In genomic region chr7:151003572-151003971, GRCh38 we compare ENCODE assay signal across 20 cellular contexts. TPM values are rescaled to one million over a fixed set of nuclear protein-coding genes. Genes with fewer than 3 reads are reported as not detected.
DNase-seq lines count a peak whose midpoint lies in the region; ATAC-seq and TF ChIP-seq lines count a peak whose summit lies in the region.
"Had no signal": no experiment of that assay in that cellular context is flagged by ENCODE, and none has a peak within 500 bp of the region (broad histone marks: within the 10 kb centered on the region; RNA-seq: fewer than 3 reads in every experiment).

No MANE protein-coding gene starts in this region.

- no peak for ATAC-seq in GM18867 (IDR thresholded peaks at IDR 0.05; ENCODE audit: unreplicated experiment)
- ATAC-seq: right cardiac atrium; stimulated activated effector memory CD8-positive, alpha-beta T cell treated with anti-CD3 and anti-CD28 coated beads, Interleukin-12 subunit alpha, Interleukin-12 subunit beta, amount 100 ng/mL, for 72 hours; T-cell had no signal

- no peak for TF ChIP-seq CTCF in nephron progenitor cell (IDR thresholded peaks at IDR 0.05)

- H3K36me3 Mint-ChIP-seq in nephron progenitor cell (ENCODE audit: low read depth), result no peaks in the 10 kb centered on the region
- H3K36me3 Mint-ChIP-seq: activated naive CD8-positive, alpha-beta T cell treated with anti-CD3 and anti-CD28 coated beads, Interleukin-2, amount 10 ng/mL, durations not matched to agents 7 days and 5 days; brain; T-cell had no signal

- DNase-seq in NCI-H2081 (lab: John Stamatoyannopoulos, UW), result peak; percentile 36 to 77
- no peak for DNase-seq in NCI-H2081 treated with DMSO at 0.1 percent for 48 hours (lab: John Stamatoyannopoulos, UW)
- peak; percentile 86 for DNase-seq in NCI-H2029 (lab: John Stamatoyannopoulos, UW)
- DNase-seq in astrocyte of the hippocampus (ENCODE audit: low read depth, low spot score), result peak; percentile 79
- no peak for DNase-seq in nephron progenitor cell
- DNase-seq in OCI-M1 (lab: John Stamatoyannopoulos, UW), result no peak
- DNase-seq in A172 (ENCODE audit: low spot score), result no peak
- DNase-seq: activated naive CD8-positive, alpha-beta T cell treated with anti-CD3 and anti-CD28 coated beads, Interleukin-2, amount 10 ng/mL, durations not matched to agents 7 days and 5 days; colonic mucosa; DMS79 treated with DMSO at 0.1 percent for 48 hours; foreskin melanocyte; NCI-H2227 treated with DMSO at 0.1 percent for 48 hours; stimulated activated CD4-positive, alpha-beta T cell treated with anti-CD3 and anti-CD28 coated beads, Interleukin-15, amount 100 ng/mL, for 24 hours; T-cell had no signal

- H3K4me3 Mint-ChIP-seq in nephron progenitor cell, result no peak overlapping the region
- H3K4me3 Mint-ChIP-seq: activated naive CD8-positive, alpha-beta T cell treated with anti-CD3 and anti-CD28 coated beads, Interleukin-2, amount 10 ng/mL, durations not matched to agents 7 days and 5 days; activated T-helper 1 cell treated with anti-CD3 and anti-CD28 coated beads, Interleukin-12 subunit alpha, Interleukin-12 subunit beta, Interleukin-2, Interleukin-4 antibody, amounts not matched to agents 30 ng/mL and 10 ng/mL and 1 ng/mL, durations not matched to agents 14 hours and 24 hours and 36 hours; stimulated activated effector memory CD8-positive, alpha-beta T cell treated with anti-CD3 and anti-CD28 coated beads, Interleukin-12 subunit alpha, Interleukin-12 subunit beta, amount 100 ng/mL, for 72 hours; T-cell had no signal

- peaks cover 9% of the 10 kb centered on the region for H3K27me3 Mint-ChIP-seq in nephron progenitor cell (ENCODE audit: low read depth, poor library complexity)
- H3K27me3 Mint-ChIP-seq: activated naive CD8-positive, alpha-beta T cell treated with anti-CD3 and anti-CD28 coated beads, Interleukin-2, amount 10 ng/mL, durations not matched to agents 7 days and 5 days; T-cell had no signal

- H3K27ac Mint-ChIP-seq in nephron progenitor cell, result peak overlapping the region; percentile 33
- H3K27ac Mint-ChIP-seq: activated naive CD8-positive, alpha-beta T cell treated with anti-CD3 and anti-CD28 coated beads, Interleukin-2, amount 10 ng/mL, durations not matched to agents 7 days and 5 days; activated T-helper 1 cell treated with anti-CD3 and anti-CD28 coated beads, Interleukin-12 subunit alpha, Interleukin-12 subunit beta, Interleukin-2, Interleukin-4 antibody, amounts not matched to agents 30 ng/mL and 10 ng/mL and 1 ng/mL, durations not matched to agents 14 hours and 24 hours and 36 hours; stimulated activated effector memory CD8-positive, alpha-beta T cell treated with anti-CD3 and anti-CD28 coated beads, Interleukin-12 subunit alpha, Interleukin-12 subunit beta, amount 100 ng/mL, for 72 hours; T-cell had no signal

- no peaks in the 10 kb centered on the region for H3K9me3 Mint-ChIP-seq in nephron progenitor cell
- H3K9me3 Mint-ChIP-seq: activated naive CD8-positive, alpha-beta T cell treated with anti-CD3 and anti-CD28 coated beads, Interleukin-2, amount 10 ng/mL, durations not matched to agents 7 days and 5 days; activated T-helper 1 cell treated with anti-CD3 and anti-CD28 coated beads, Interleukin-12 subunit alpha, Interleukin-12 subunit beta, Interleukin-2, Interleukin-4 antibody, amounts not matched to agents 30 ng/mL and 10 ng/mL and 1 ng/mL, durations not matched to agents 14 hours and 24 hours and 36 hours; stimulated activated effector memory CD8-positive, alpha-beta T cell treated with anti-CD3 and anti-CD28 coated beads, Interleukin-12 subunit alpha, Interleukin-12 subunit beta, amount 100 ng/mL, for 72 hours; T-cell had no signal

- H3K4me1 Mint-ChIP-seq in nephron progenitor cell, result peaks cover 30% of the 10 kb centered on the region

RNA-seq across cellular contexts. Expression of gene NOS3, which starts 12.8 kb away (rescaled TPM):
- 0.74 and 2.5 TPM in 2 replicates for total RNA-seq in A172 (2014; rRNA removed; shearing (Covaris generic))
- total RNA-seq: M059J had no signal

RNA-seq across cellular contexts. Expression of gene ATG9B, which starts 20.7 kb away (rescaled TPM):
- not detected in 2 replicates for total RNA-seq in A172 (2014; rRNA removed; shearing (Covaris generic))
- total RNA-seq: M059J had no signal

RNA-seq across cellular contexts. Expression of gene ABCB8, which starts 24.7 kb away (rescaled TPM):
- total RNA-seq in A172 (2014; rRNA removed; shearing (Covaris generic)), result 35.6 and 40.2 TPM in 2 replicates

RNA-seq across cellular contexts. Expression of gene KCNH2, which starts 25.5 kb away (rescaled TPM):
- 1.7 and 3.5 TPM in 2 replicates for total RNA-seq in A172 (2014; rRNA removed; shearing (Covaris generic))

RNA-seq across cellular contexts. Expression of gene ASIC3, which starts 44.8 kb away (rescaled TPM):
- 0.31 and 0.53 TPM in 2 replicates for total RNA-seq in A172 (2014; rRNA removed; shearing (Covaris generic))

Comparison
In these comparisons a context has a peak if more than half of its experiments do, and no peak if none do; other contexts are left out.
1. DNase-seq: peak in NCI-H2081 (2 of 2), NCI-H2029 (single experiment) and astrocyte of the hippocampus (single experiment); none in NCI-H2081 treated with DMSO at 0.1 percent for 48 hours (single experiment), nephron progenitor cell (single experiment), OCI-M1 (single experiment) and A172 (single experiment).